Comparison of ENCODE assay signal across 1 cellular context in genomic region chr2:240604291-240604938, GRCh38.
TF ChIP-seq lines count a peak whose summit lies in the region.

No MANE protein-coding gene starts in this region.

TF ChIP-seq in K562, 482 proteins besides CTCF, POLR2A, EP300 and RAD21 (continued from another document and continues in another):
- peak; percentile 84 for TF ChIP-seq ELF1 (tag; IDR thresholded peaks at IDR 0.05)
- TF ChIP-seq PRDM10 (IDR thresholded peaks at IDR 0.05; ENCODE audit: partially characterized antibody), result peak; percentile 17
- no peak for TF ChIP-seq CEBPZ (IDR thresholded peaks at IDR 0.05; ENCODE audit: borderline replicate concordance, low read depth, low read length)
- TF ChIP-seq MECOM (CRISPR knock-in tag; IDR thresholded peaks at IDR 0.05), result no peak
- no peak for TF ChIP-seq KDM5B (IDR thresholded peaks at IDR 0.05; ENCODE audit: insufficient replicate concordance, low read depth, low read length)
- no peak for TF ChIP-seq CGGBP1 (CRISPR knock-in tag; IDR thresholded peaks at IDR 0.05)
- TF ChIP-seq NFYB (IDR thresholded peaks at IDR 0.05; ENCODE audit: extremely low read depth, insufficient read length), result no peak
- TF ChIP-seq HCFC1 (IDR thresholded peaks at IDR 0.05; ENCODE audit: low read depth, low read length), result 0 out of 2 replicates have a peak, but pooled peaks have one; percentile 34
- 0 out of 2 replicates have a peak, but pooled peaks have one; percentile 53 for TF ChIP-seq HDAC2 (IDR thresholded peaks at IDR 0.05)
- no peak for TF ChIP-seq RNF219 (CRISPR knock-in tag; IDR thresholded peaks at IDR 0.05)
- no peak for TF ChIP-seq NCOA1 (IDR thresholded peaks at IDR 0.05; ENCODE audit: low read depth)
- no peak for TF ChIP-seq BCLAF1 (IDR thresholded peaks at IDR 0.05; ENCODE audit: borderline replicate concordance in 1 of 2, control insufficient read depth in 1 of 2, low read depth in 2 of 2, low read length in 1 of 2)
- no peak for TF ChIP-seq FOXP4 (CRISPR knock-in tag; IDR thresholded peaks at IDR 0.05; ENCODE audit: borderline replicate concordance)
- no peak for TF ChIP-seq C11orf30 (IDR thresholded peaks at IDR 0.05; ENCODE audit: low read depth)
- TF ChIP-seq ZNF707 (CRISPR knock-in tag; conservative IDR thresholded peaks at IDR 0.05), result no peak
- TF ChIP-seq, protein P1, sequence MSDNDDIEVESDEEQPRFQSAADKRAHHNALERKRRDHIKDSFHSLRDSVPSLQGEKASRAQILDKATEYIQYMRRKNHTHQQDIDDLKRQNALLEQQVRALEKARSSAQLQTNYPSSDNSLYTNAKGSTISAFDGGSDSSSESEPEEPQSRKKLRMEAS (CRISPR knock-in tag; IDR thresholded peaks at IDR 0.05), result peak; percentile 17; the same call in 1 of the 2 replicates
- TF ChIP-seq KLF16 (IDR thresholded peaks at IDR 0.05), result 0 out of 2 replicates have a peak, but pooled peaks have one; percentile 31
- TF ChIP-seq MITF (IDR thresholded peaks at IDR 0.05), result no peak
- no peak for TF ChIP-seq SUPT5H (IDR thresholded peaks at IDR 0.05)
- TF ChIP-seq, protein P2, sequence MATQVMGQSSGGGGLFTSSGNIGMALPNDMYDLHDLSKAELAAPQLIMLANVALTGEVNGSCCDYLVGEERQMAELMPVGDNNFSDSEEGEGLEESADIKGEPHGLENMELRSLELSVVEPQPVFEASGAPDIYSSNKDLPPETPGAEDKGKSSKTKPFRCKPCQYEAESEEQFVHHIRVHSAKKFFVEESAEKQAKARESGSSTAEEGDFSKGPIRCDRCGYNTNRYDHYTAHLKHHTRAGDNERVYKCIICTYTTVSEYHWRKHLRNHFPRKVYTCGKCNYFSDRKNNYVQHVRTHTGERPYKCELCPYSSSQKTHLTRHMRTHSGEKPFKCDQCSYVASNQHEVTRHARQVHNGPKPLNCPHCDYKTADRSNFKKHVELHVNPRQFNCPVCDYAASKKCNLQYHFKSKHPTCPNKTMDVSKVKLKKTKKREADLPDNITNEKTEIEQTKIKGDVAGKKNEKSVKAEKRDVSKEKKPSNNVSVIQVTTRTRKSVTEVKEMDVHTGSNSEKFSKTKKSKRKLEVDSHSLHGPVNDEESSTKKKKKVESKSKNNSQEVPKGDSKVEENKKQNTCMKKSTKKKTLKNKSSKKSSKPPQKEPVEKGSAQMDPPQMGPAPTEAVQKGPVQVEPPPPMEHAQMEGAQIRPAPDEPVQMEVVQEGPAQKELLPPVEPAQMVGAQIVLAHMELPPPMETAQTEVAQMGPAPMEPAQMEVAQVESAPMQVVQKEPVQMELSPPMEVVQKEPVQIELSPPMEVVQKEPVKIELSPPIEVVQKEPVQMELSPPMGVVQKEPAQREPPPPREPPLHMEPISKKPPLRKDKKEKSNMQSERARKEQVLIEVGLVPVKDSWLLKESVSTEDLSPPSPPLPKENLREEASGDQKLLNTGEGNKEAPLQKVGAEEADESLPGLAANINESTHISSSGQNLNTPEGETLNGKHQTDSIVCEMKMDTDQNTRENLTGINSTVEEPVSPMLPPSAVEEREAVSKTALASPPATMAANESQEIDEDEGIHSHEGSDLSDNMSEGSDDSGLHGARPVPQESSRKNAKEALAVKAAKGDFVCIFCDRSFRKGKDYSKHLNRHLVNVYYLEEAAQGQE (CRISPR knock-in tag; IDR thresholded peaks at IDR 0.05; ENCODE audit: low read depth), result peak; percentile 53; the same call in 1 of the 2 replicates
- TF ChIP-seq CC2D1A (IDR thresholded peaks at IDR 0.05), result peak; percentile 75; the same call in 1 of the 2 replicates
- TF ChIP-seq ARNT (IDR thresholded peaks at IDR 0.05), result no peak
- TF ChIP-seq, protein P3, sequence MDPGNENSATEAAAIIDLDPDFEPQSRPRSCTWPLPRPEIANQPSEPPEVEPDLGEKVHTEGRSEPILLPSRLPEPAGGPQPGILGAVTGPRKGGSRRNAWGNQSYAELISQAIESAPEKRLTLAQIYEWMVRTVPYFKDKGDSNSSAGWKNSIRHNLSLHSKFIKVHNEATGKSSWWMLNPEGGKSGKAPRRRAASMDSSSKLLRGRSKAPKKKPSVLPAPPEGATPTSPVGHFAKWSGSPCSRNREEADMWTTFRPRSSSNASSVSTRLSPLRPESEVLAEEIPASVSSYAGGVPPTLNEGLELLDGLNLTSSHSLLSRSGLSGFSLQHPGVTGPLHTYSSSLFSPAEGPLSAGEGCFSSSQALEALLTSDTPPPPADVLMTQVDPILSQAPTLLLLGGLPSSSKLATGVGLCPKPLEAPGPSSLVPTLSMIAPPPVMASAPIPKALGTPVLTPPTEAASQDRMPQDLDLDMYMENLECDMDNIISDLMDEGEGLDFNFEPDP (CRISPR knock-in tag; IDR thresholded peaks at IDR 0.05), result no peak
- TF ChIP-seq, protein P4, sequence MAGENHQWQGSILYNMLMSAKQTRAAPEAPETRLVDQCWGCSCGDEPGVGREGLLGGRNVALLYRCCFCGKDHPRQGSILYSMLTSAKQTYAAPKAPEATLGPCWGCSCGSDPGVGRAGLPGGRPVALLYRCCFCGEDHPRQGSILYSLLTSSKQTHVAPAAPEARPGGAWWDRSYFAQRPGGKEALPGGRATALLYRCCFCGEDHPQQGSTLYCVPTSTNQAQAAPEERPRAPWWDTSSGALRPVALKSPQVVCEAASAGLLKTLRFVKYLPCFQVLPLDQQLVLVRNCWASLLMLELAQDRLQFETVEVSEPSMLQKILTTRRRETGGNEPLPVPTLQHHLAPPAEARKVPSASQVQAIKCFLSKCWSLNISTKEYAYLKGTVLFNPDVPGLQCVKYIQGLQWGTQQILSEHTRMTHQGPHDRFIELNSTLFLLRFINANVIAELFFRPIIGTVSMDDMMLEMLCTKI (IDR thresholded peaks at IDR 0.05; ENCODE audit: partially characterized antibody), result no peak
- TF ChIP-seq POU5F1 (IDR thresholded peaks at IDR 0.05; ENCODE audit: borderline replicate concordance, low read depth, low read length, partially characterized antibody), result no peak
- TF ChIP-seq HNRNPK (IDR thresholded peaks at IDR 0.05; ENCODE audit: low read depth, low read length, poor library complexity, severe bottlenecking), result no peak
- no peak for TF ChIP-seq ZNF23 (CRISPR knock-in tag; IDR thresholded peaks at IDR 0.05)
- no peak for TF ChIP-seq ZNF282 (CRISPR knock-in tag; IDR thresholded peaks at IDR 0.05)
- no peak for TF ChIP-seq ILK (tag; IDR thresholded peaks at IDR 0.05; ENCODE audit: borderline replicate concordance, low read depth)
